ENCODE assay signal across 9 cellular contexts in genomic region chr11:88533001-88533400, GRCh38.
"Had no signal": no experiment of that assay in that cellular context is flagged by ENCODE, and none has a peak within 500 bp of the region (broad histone marks: within the 10 kb centered on the region; RNA-seq: fewer than 3 reads in every experiment).

No MANE protein-coding gene starts in this region.

- H3K4me2 ChIP-seq: GM23338 had no signal

- H3K4me3 ChIP-seq: GM23338, K562 had no signal

- ATAC-seq: GM23338, K562 had no signal

- DNase-seq: H9, HCEC 1CT, KG1 had no signal

- H2AFZ ChIP-seq: GM23338 had no signal

- FAIRE-seq: H1, H54, HepG2, K562 had no signal

- H3K27ac ChIP-seq: HL-60 had no signal
